ENCODE assay signal across 20 cellular contexts in the genomic region with DNA sequence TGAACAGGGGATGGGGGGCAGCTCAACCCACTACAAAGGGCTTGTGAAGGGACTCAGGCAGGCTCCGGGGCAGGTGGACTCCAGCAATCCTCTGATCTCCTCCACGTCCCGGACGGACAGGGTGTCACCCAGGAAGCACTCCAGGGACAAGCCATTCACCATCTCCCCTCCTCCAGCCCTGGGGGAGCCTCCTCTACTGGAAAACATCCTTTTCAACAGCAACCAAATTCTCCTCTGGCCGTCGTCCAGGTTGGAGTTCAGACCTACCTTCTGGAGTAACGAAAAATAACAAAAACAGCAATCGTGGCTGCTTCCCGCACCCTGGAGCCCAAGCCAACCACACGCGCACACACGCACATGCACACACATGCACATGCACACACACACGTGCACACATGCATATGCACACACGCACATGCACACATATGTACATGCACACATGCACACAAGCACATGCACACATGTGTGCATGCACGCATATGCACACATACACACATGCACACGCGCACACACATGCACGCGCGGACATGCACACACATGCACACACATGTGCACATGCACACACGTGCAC. TPM values are rescaled to one million over a fixed set of nuclear protein-coding genes. Genes with fewer than 3 reads are reported as not detected.
DNase-seq lines count a peak whose midpoint lies in the region; FAIRE-seq and TF ChIP-seq lines count a peak whose summit lies in the region.
"Had no signal": no experiment of that assay in that cellular context is flagged by ENCODE, and none has a peak within 500 bp of the region (broad histone marks: within the 10 kb centered on the region; RNA-seq: fewer than 3 reads in every experiment).

No MANE protein-coding gene starts in this region.

- H4K8ac ChIP-seq in H9 (replicated peaks; ENCODE audit: insufficient read length, low read depth, low read length), result no peak overlapping the region

- H2AFZ ChIP-seq in H9 (ENCODE audit: low read length) (no peak overlapping the region), endothelial cell of umbilical vein (ENCODE audit: low read depth, low read length) (no peak overlapping the region)

- H3K27ac ChIP-seq in H9 (ENCODE audit: insufficient read length, low read depth, low read length) (no peak overlapping the region), endothelial cell of umbilical vein (ENCODE audit: insufficient read depth, low read depth, low read length) (no peak overlapping the region)
- H3K27ac ChIP-seq: gastroesophageal sphincter had no signal

- H3K4me3 Mint-ChIP-seq in CD14-positive monocyte (peak overlapping the region in 1 of 2 donors; percentile 3), H9 (peak overlapping the region in 1 of 2 experiments; percentile 48; a peak in 1 of 5 replicates)
- H3K4me3 Mint-ChIP-seq: activated CD4-positive, alpha-beta T cell treated with anti-CD3 and anti-CD28 coated beads, Interleukin-2, amount 10 ng/mL, durations not matched to agents 24 days and 14 days; activated T-cell treated with anti-CD3 and anti-CD28 coated beads, Interleukin-2, amount 50 U/mL, for 4 hours; T-helper 2 cell treated with Interferon-gamma antibody and Interleukin-4, amounts not matched to agents 5 μg/mL and 100 μg/mL, for 36 hours had no signal

- no peak overlapping the region for H3K23ac ChIP-seq in H9 (ENCODE audit: insufficient read length, low read depth, low read length)

- H3K56ac ChIP-seq in H9 (ENCODE audit: insufficient read length, low read depth, low read length), result no peak overlapping the region

- H2AK5ac ChIP-seq in H9 (ENCODE audit: insufficient read length, low read length), result no peak overlapping the region

- dilution Hi-C loops in endothelial cell of umbilical vein (cut with MboI; ENCODE audit: extremely low pct_ligation_motif_present, low sequenced_read_pairs), result no loop called here

- intact Hi-C loops in CD14-positive monocyte (cut with micrococcal nuclease), result no loop called here
- intact Hi-C loops in endothelial cell of umbilical vein (cut with micrococcal nuclease), result no loop called here
- intact Hi-C loops in posterior cingulate gyrus (cut with DNase I), result loop anchor here (10.0 kb wide), 1 partner anchor 65 kb away; no protein-coding TSS in a partner anchor

- no peak overlapping the region for H2BK12ac ChIP-seq in H9 (ENCODE audit: insufficient read length, low read depth, low read length)

- H3K27me3 Mint-ChIP-seq in CD14-positive monocyte (ENCODE audit: low read depth in 3 of 3), result peaks cover 7 to 20% (median 8%) of the 10 kb centered on the region in 3 donors
- peaks cover 50% of the 10 kb centered on the region for H3K27me3 Mint-ChIP-seq in H9 (ENCODE audit: low read depth)

- no peak overlapping the region for H2BK120ac ChIP-seq in H9 (ENCODE audit: low read depth, low read length, poor library complexity, severe bottlenecking)

- DNase-seq in CD14-positive monocyte (ENCODE audit: low spot score) (peak; percentile 46), H9 (peak; percentile 31), endothelial cell of umbilical vein (ENCODE audit: low read depth, low spot score) (no peak), posterior cingulate gyrus (peak in 7 of 10 donors; percentile 5 to 72 (median 9)), DMS79 treated with DMSO at 0.1 percent for 48 hours (lab: John Stamatoyannopoulos, UW) (no peak), NK-92 (lab: John Stamatoyannopoulos, UW; ENCODE audit: unreplicated experiment) (no peak), GM13977 (ENCODE audit: low spot score) (no peak)
- no peak for DNase-seq in activated CD4-positive, alpha-beta T cell treated with anti-CD3 and anti-CD28 coated beads for 1 hour
- DNase-seq: activated CD4-positive, alpha-beta T cell treated with anti-CD3 and anti-CD28 coated beads, Interleukin-2, amount 10 ng/mL, durations not matched to agents 24 days and 14 days; activated T-cell treated with anti-CD3 and anti-CD28 coated beads, Interleukin-2, amount 50 U/mL, for 4 hours; amniotic stem cell; mammary epithelial cell; NCI-H446 treated with DMSO at 0.1 percent for 48 hours; SHP77 treated with DMSO at 0.1 percent for 48 hours had no signal

- BruUV-seq in endothelial cell of umbilical vein (replicated peaks; lab: Mats Ljungman, UMichigan), result no TSS peak

- H3K27me3 ChIP-seq in H9 (ENCODE audit: insufficient read depth, low read length) (no peaks in the 10 kb centered on the region), endothelial cell of umbilical vein (ENCODE audit: control insufficient read depth in 2 of 2, insufficient read depth in 2 of 2, low read length in 2 of 2) (no peaks in the 10 kb centered on the region)

- no peak overlapping the region for H3K4ac ChIP-seq in H9 (ENCODE audit: low read depth, low read length)

- H3K27ac Mint-ChIP-seq in CD14-positive monocyte (peak overlapping the region in 2 of 7 donors; percentile 21 to 63), H9 (peak overlapping the region in 2 of 3 experiments; percentile 56 to 84; a peak in 4 of 7 replicates)
- H3K27ac Mint-ChIP-seq: activated CD4-positive, alpha-beta T cell treated with anti-CD3 and anti-CD28 coated beads, Interleukin-2, amount 10 ng/mL, durations not matched to agents 24 days and 14 days; T-helper 2 cell treated with Interferon-gamma antibody and Interleukin-4, amounts not matched to agents 5 μg/mL and 100 μg/mL, for 36 hours had no signal

- H3K9me1 ChIP-seq in endothelial cell of umbilical vein (replicated peaks; ENCODE audit: control insufficient read depth, extremely low read depth, insufficient read depth, low read length), result no peaks in the 10 kb centered on the region

- H3K36me3 ChIP-seq in endothelial cell of umbilical vein (ENCODE audit: control insufficient read depth in 2 of 2, extremely low read depth in 1 of 2, insufficient read depth in 2 of 2, low read length in 2 of 2), result no peaks in the 10 kb centered on the region
- H3K36me3 ChIP-seq: gastroesophageal sphincter had no signal

- CTCF ChIA-PET in endothelial cell of umbilical vein (lab: Charles Lee), result no interaction called here

- no peak overlapping the region for H2BK20ac ChIP-seq in H9 (ENCODE audit: low read depth, low read length, poor library complexity, severe bottlenecking)

- H3K4me2 ChIP-seq in H9 (ENCODE audit: insufficient read depth, insufficient read length, low read length) (no peak overlapping the region), endothelial cell of umbilical vein (ENCODE audit: insufficient read depth, low read length) (no peak overlapping the region)

- H4K91ac ChIP-seq in H9 (ENCODE audit: insufficient read length, low read depth, low read length), result no peak overlapping the region

- H3K36me3 Mint-ChIP-seq in CD14-positive monocyte, result no peaks in the 10 kb centered on the region
- H3K36me3 Mint-ChIP-seq in H9 (ENCODE audit: insufficient read depth in 1 of 3, low read depth in 3 of 3), result 0 out of 7 replicates have a peak, but pooled peaks cover 0 to 3% (median 0%) of the 10 kb centered on the region in 3 experiments

- H3K9me3 Mint-ChIP-seq in CD14-positive monocyte (peaks cover 5 to 13% (median 6%) of the 10 kb centered on the region in 7 donors), H9 (peaks cover 6 to 8% of the 10 kb centered on the region in 2 experiments; a peak in 2 of 5 replicates)
- H3K9me3 Mint-ChIP-seq: activated T-cell treated with anti-CD3 and anti-CD28 coated beads, Interleukin-2, amount 50 U/mL, for 4 hours had no signal

- no peak overlapping the region for H3K18ac ChIP-seq in H9 (ENCODE audit: insufficient read length, low read depth, low read length)

- peaks cover 5% of the 10 kb centered on the region for H4K20me1 ChIP-seq in H9 (ENCODE audit: control insufficient read depth, insufficient read depth, insufficient read length)
- H4K20me1 ChIP-seq in endothelial cell of umbilical vein (replicated peaks; ENCODE audit: control insufficient read depth, extremely low read depth, insufficient read depth, low read length), result no peaks in the 10 kb centered on the region

- H3K14ac ChIP-seq in H9 (ENCODE audit: insufficient read depth, low read length), result no peak overlapping the region

- H3K9me3 ChIP-seq in H9 (ENCODE audit: control insufficient read depth, low read depth, low read length) (no peaks in the 10 kb centered on the region), endothelial cell of umbilical vein (replicated peaks; ENCODE audit: control insufficient read depth, insufficient read depth, low read length) (no peaks in the 10 kb centered on the region)
- H3K9me3 ChIP-seq: gastroesophageal sphincter had no signal

- POLR2A ChIA-PET in endothelial cell of umbilical vein (lab: Charles Lee), result no interaction called here

- H3K9ac ChIP-seq in H9 (ENCODE audit: extremely low read depth, insufficient read length, low read length) (no peak overlapping the region), endothelial cell of umbilical vein (replicated peaks; ENCODE audit: extremely low read depth, insufficient read depth, low read length) (no peak overlapping the region)

- no peaks in the 10 kb centered on the region for H3K79me1 ChIP-seq in H9 (ENCODE audit: insufficient read depth, low read depth, low read length, poor library complexity, severe bottlenecking)

- no peak overlapping the region for H3T11ph ChIP-seq in H9 (ENCODE audit: low read length)

- no peak overlapping the region for H2BK5ac ChIP-seq in H9 (ENCODE audit: insufficient read length, low read length)

- no peak for FAIRE-seq in endothelial cell of umbilical vein (lab: Jason Lieb, UNC)
- FAIRE-seq: colon had no signal

- H4K5ac ChIP-seq in H9 (ENCODE audit: insufficient read length, low read depth, low read length), result peak overlapping the region; percentile 1

- in situ Hi-C loops in GM13977 (cut with MboI; ENCODE audit: low pct_unique_long_range_greater_than_20kb, low sequenced_read_pairs, unreplicated experiment), result no loop called here

- H3K4me1 Mint-ChIP-seq in CD14-positive monocyte (no peaks in the 10 kb centered on the region), H9 (peaks cover 10 to 24% of the 10 kb centered on the region in 2 experiments)
- H3K4me1 Mint-ChIP-seq: activated CD4-positive, alpha-beta T cell treated with anti-CD3 and anti-CD28 coated beads, Interleukin-2, amount 10 ng/mL, durations not matched to agents 24 days and 14 days had no signal

- H2BK15ac ChIP-seq in H9 (ENCODE audit: low read depth, low read length), result no peak overlapping the region

- H3K23me2 ChIP-seq in H9 (ENCODE audit: insufficient read length, low read depth, low read length, poor library complexity, severe bottlenecking), result no peaks in the 10 kb centered on the region

- no peak for TF ChIP-seq POLR2A in endothelial cell of umbilical vein (IDR thresholded peaks at IDR 0.05; ENCODE audit: low read depth, low read length)

- H3K79me2 ChIP-seq in H9 (ENCODE audit: insufficient read depth, low read length) (no peaks in the 10 kb centered on the region), endothelial cell of umbilical vein (ENCODE audit: control insufficient read depth, insufficient read depth, low read length) (no peaks in the 10 kb centered on the region)

- no peak overlapping the region for H3K4me3 ChIP-seq in endothelial cell of umbilical vein (replicated peaks in 1 of 3; ENCODE audit: insufficient read depth in 1 of 3, low read depth in 1 of 3, low read length in 3 of 3)
- H3K4me3 ChIP-seq: gastroesophageal sphincter had no signal

- TF ChIP-seq CTCF in CD14-positive monocyte (IDR thresholded peaks at IDR 0.05), result no peak
- no peak for TF ChIP-seq CTCF in H9 (conservative IDR thresholded peaks at IDR 0.05)
- TF ChIP-seq CTCF in endothelial cell of umbilical vein (IDR thresholded peaks at IDR 0.05; ENCODE audit: extremely low read depth in 1 of 2, insufficient read depth in 1 of 2, low read depth in 1 of 2, low read length in 2 of 2), result no peak
- TF ChIP-seq CTCF in GM13977 (IDR thresholded peaks at IDR 0.05; ENCODE audit: extremely low read depth, insufficient read depth, missing control alignments), result no peak

- no CpG with 5 or more reads among the region's 21 CpGs for WGBS in H9 (ENCODE audit: extremely low coverage, insufficient read length, low lambda C conversion rate)

- no peaks in the 10 kb centered on the region; the same call in 1 of the 2 replicates for H3K4me1 ChIP-seq in H9 (ENCODE audit: insufficient read depth, low read length)
- H3K4me1 ChIP-seq in endothelial cell of umbilical vein (ENCODE audit: control insufficient read depth, extremely low read depth, insufficient read depth, low read length), result no peaks in the 10 kb centered on the region

RNA-seq across cellular contexts. Expression of gene RBFOX3, which starts 8.9 kb away (rescaled TPM):
- polyA plus RNA-seq in CD14-positive monocyte, result not detected
- 10.2 and 12.4 TPM in 2 replicates for total RNA-seq in H9 (2021)
- total RNA-seq in endothelial cell of umbilical vein, result not detected in 2 replicates
- not detected in 2 replicates for polyA plus RNA-seq in endothelial cell of umbilical vein
- not detected in 2 replicates for polyA plus RNA-seq in endothelial cell of umbilical vein (2011; cell fraction: cytosol; rRNA removed)
- not detected in 2 replicates for polyA plus RNA-seq in endothelial cell of umbilical vein (2011; cell fraction: nucleus; rRNA removed)
- 0.12 and 0.31 TPM in 2 replicates for polyA plus RNA-seq in endothelial cell of umbilical vein (2012)
- polyA minus RNA-seq in endothelial cell of umbilical vein, result not detected in 2 replicates
- polyA minus RNA-seq in endothelial cell of umbilical vein (2011; cell fraction: cytosol; rRNA and poly(A)+ RNA removed), result not detected
- not detected in 2 replicates for polyA minus RNA-seq in endothelial cell of umbilical vein (2011; cell fraction: nucleus; rRNA and poly(A)+ RNA removed)
- total RNA-seq: activated CD4-positive, alpha-beta T cell treated with anti-CD3 and anti-CD28 coated beads, Interleukin-2, amount 10 ng/mL, durations not matched to agents 24 days and 14 days; activated T-cell treated with anti-CD3 and anti-CD28 coated beads, Interleukin-2, amount 50 U/mL, for 4 hours; epithelial cell of proximal tubule; M059J; mammary epithelial cell; right cardiac atrium had no signal
- polyA plus RNA-seq: mammary epithelial cell had no signal

Comparison
In these comparisons a context has a peak if more than half of its experiments do, and no peak if none do; other contexts are left out.
1. DNase-seq: peak in CD14-positive monocyte (single experiment), H9 (single experiment) and posterior cingulate gyrus (7 of 10); none in endothelial cell of umbilical vein (single experiment), DMS79 treated with DMSO at 0.1 percent for 48 hours (single experiment), NK-92 (single experiment), activated CD4-positive, alpha-beta T cell treated with anti-CD3 and anti-CD28 coated beads for 1 hour (single experiment) and GM13977 (single experiment).
2. RNA of gene RBFOX3, which starts 8.9 kb away (total RNA-seq): 10.2 to 12.4 TPM in H9; not detected in endothelial cell of umbilical vein; every median in the first group is over 10 times any median in the second.